ENCODE assay signal across 39 cellular contexts in the genomic region with DNA sequence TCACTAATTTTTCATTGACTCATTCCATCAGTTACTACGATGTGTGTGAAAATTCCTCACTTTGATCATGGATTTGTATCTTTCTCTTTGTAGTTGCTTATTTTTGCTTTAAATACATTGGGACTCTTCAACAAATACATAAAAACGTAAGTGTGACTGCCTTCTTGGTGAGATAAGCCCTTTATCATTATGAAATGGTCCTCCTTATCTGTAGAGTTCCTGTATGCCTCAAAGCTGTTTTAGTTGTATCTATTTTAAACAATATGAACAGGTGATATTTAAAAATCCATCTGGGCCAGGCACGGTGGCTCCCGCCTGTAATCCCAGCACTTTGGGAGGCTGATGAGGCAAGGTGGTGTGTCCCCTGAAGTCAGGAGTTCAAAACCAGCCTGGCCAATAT.
"Had no signal": no experiment of that assay in that cellular context is flagged by ENCODE, and none has a peak within 500 bp of the region (broad histone marks: within the 10 kb centered on the region; RNA-seq: fewer than 3 reads in every experiment).

No MANE protein-coding gene starts in this region.

- H3K36me3 ChIP-seq: breast epithelium had no signal

- H3K4me1 ChIP-seq: ascending aorta, body of pancreas, breast epithelium had no signal

- H3K27me3 ChIP-seq: ascending aorta, body of pancreas, brain microvascular endothelial cell, breast epithelium had no signal

- H3K4me3 ChIP-seq: ascending aorta, body of pancreas, breast epithelium had no signal

- H3K27ac ChIP-seq: ascending aorta, body of pancreas, brain microvascular endothelial cell, breast epithelium, WERI-Rb-1 had no signal

- ATAC-seq: activated CD4-positive, alpha-beta T cell treated with anti-CD3 and anti-CD28 coated beads for 36 hours; activated CD4-positive, CD25-positive, alpha-beta regulatory T cell treated with anti-CD3 and anti-CD28 coated beads, Interleukin-2, amount 50 U/mL, for 24 hours; activated CD8-positive, alpha-beta memory T cell treated with anti-CD3 and anti-CD28 coated beads, Interleukin-2, amount 10 ng/mL, durations not matched to agents 7 days and 5 days; activated CD8-positive, alpha-beta T cell treated with anti-CD3 and anti-CD28 coated beads, Interleukin-2, amount 10 ng/mL, durations not matched to agents 7 days and 5 days; activated naive CD8-positive, alpha-beta T cell treated with anti-CD3 and anti-CD28 coated beads, Interleukin-2, amount 50 U/mL, for 24 hours; body of pancreas; WTC11 had no signal

- H3K4me1 Mint-ChIP-seq: activated CD4-positive, alpha-beta memory T cell treated with anti-CD3 and anti-CD28 coated beads, Interleukin-2, amount 10 ng/mL, durations not matched to agents 7 days and 5 days; activated CD8-positive, alpha-beta memory T cell treated with anti-CD3 and anti-CD28 coated beads, Interleukin-2, amount 10 ng/mL, durations not matched to agents 7 days and 5 days; activated naive CD4-positive, alpha-beta T cell treated with anti-CD3 and anti-CD28 coated beads, Interleukin-2, amount 10 ng/mL, durations not matched to agents 7 days and 5 days; activated naive CD8-positive, alpha-beta T cell treated with anti-CD3 and anti-CD28 coated beads, Interleukin-2, amount 10 ng/mL, durations not matched to agents 7 days and 5 days; activated naive CD8-positive, alpha-beta T cell treated with anti-CD3 and anti-CD28 coated beads, Interleukin-2, amount 50 U/mL, for 24 hours had no signal

- H3K9me3 Mint-ChIP-seq: activated CD4-positive, alpha-beta memory T cell treated with anti-CD3 and anti-CD28 coated beads, Interleukin-2, amount 10 ng/mL, durations not matched to agents 7 days and 5 days; activated CD4-positive, alpha-beta T cell treated with anti-CD3 and anti-CD28 coated beads, Interleukin-2, amount 10 ng/mL, durations not matched to agents 7 days and 5 days; activated naive CD4-positive, alpha-beta T cell treated with anti-CD3 and anti-CD28 coated beads, Interleukin-2, amount 10 ng/mL, durations not matched to agents 7 days and 5 days; activated naive CD4-positive, alpha-beta T cell treated with anti-CD3 and anti-CD28 coated beads, Interleukin-2, amount 50 U/mL, for 24 hours; activated naive CD8-positive, alpha-beta T cell treated with anti-CD3 and anti-CD28 coated beads, Interleukin-2, amount 10 ng/mL, durations not matched to agents 7 days and 5 days; activated naive CD8-positive, alpha-beta T cell treated with anti-CD3 and anti-CD28 coated beads, Interleukin-2, amount 50 U/mL, for 24 hours; activated T-cell treated with anti-CD3 and anti-CD28 coated beads, Interleukin-2, amount 50 U/mL, for 24 hours; activated T-helper 2 cell treated with anti-CD3 and anti-CD28 coated beads, Interferon-gamma antibody, Interleukin-2, Interleukin-4, amounts not matched to agents 10 μg/mL and 5 μg/mL and 100 μg/mL, durations not matched to agents 14 hours and 24 hours and 36 hours; T-helper 1 cell treated with Interleukin-12 subunit alpha and Interleukin-12 subunit beta and Interleukin-4 antibody, amounts not matched to agents 30 μg/mL and 1 μg/mL, for 36 hours; T-helper 2 cell treated with Interferon-gamma antibody and Interleukin-4, amounts not matched to agents 5 μg/mL and 100 μg/mL, for 36 hours; WTC11 had no signal

- H3K9me3 ChIP-seq: ascending aorta, body of pancreas, breast epithelium had no signal

- H3K27ac Mint-ChIP-seq: activated CD4-positive, alpha-beta memory T cell treated with anti-CD3 and anti-CD28 coated beads, Interleukin-2, amount 10 ng/mL, durations not matched to agents 7 days and 5 days; activated CD4-positive, alpha-beta T cell treated with anti-CD3 and anti-CD28 coated beads for 36 hours; activated CD4-positive, alpha-beta T cell treated with anti-CD3 and anti-CD28 coated beads, Interleukin-2, amount 10 ng/mL, durations not matched to agents 7 days and 5 days; activated CD8-positive, alpha-beta memory T cell treated with anti-CD3 and anti-CD28 coated beads, Interleukin-2, amount 10 ng/mL, durations not matched to agents 7 days and 5 days; activated CD8-positive, alpha-beta T cell treated with anti-CD3 and anti-CD28 coated beads, Interleukin-2, amount 10 ng/mL, durations not matched to agents 7 days and 5 days; activated naive CD4-positive, alpha-beta T cell treated with anti-CD3 and anti-CD28 coated beads, Interleukin-2, amount 10 ng/mL, durations not matched to agents 7 days and 5 days; activated naive CD4-positive, alpha-beta T cell treated with anti-CD3 and anti-CD28 coated beads, Interleukin-2, amount 50 U/mL, for 24 hours; activated naive CD8-positive, alpha-beta T cell; activated naive CD8-positive, alpha-beta T cell treated with anti-CD3 and anti-CD28 coated beads, Interleukin-2, amount 10 ng/mL, durations not matched to agents 7 days and 5 days; activated naive CD8-positive, alpha-beta T cell treated with anti-CD3 and anti-CD28 coated beads, Interleukin-2, amount 50 U/mL, for 24 hours; activated T-cell treated with anti-CD3 and anti-CD28 coated beads, Interleukin-2, amount 50 U/mL, for 24 hours; activated T-helper 2 cell treated with anti-CD3 and anti-CD28 coated beads, Interferon-gamma antibody, Interleukin-2, Interleukin-4, amounts not matched to agents 10 μg/mL and 5 μg/mL and 100 μg/mL, durations not matched to agents 14 hours and 24 hours and 36 hours; T-helper 1 cell treated with Interleukin-12 subunit alpha and Interleukin-12 subunit beta and Interleukin-4 antibody, amounts not matched to agents 30 μg/mL and 1 μg/mL, for 36 hours; T-helper 2 cell treated with Interferon-gamma antibody and Interleukin-4, amounts not matched to agents 5 μg/mL and 100 μg/mL, for 36 hours; WTC11 had no signal

- H3K27me3 Mint-ChIP-seq: activated CD4-positive, alpha-beta memory T cell treated with anti-CD3 and anti-CD28 coated beads, Interleukin-2, amount 10 ng/mL, durations not matched to agents 7 days and 5 days; activated CD4-positive, alpha-beta T cell treated with anti-CD3 and anti-CD28 coated beads for 36 hours; activated CD4-positive, alpha-beta T cell treated with anti-CD3 and anti-CD28 coated beads, Interleukin-2, amount 10 ng/mL, durations not matched to agents 7 days and 5 days; activated CD8-positive, alpha-beta memory T cell treated with anti-CD3 and anti-CD28 coated beads, Interleukin-2, amount 10 ng/mL, durations not matched to agents 7 days and 5 days; activated naive CD4-positive, alpha-beta T cell treated with anti-CD3 and anti-CD28 coated beads, Interleukin-2, amount 10 ng/mL, durations not matched to agents 7 days and 5 days; activated naive CD4-positive, alpha-beta T cell treated with anti-CD3 and anti-CD28 coated beads, Interleukin-2, amount 50 U/mL, for 24 hours; activated naive CD8-positive, alpha-beta T cell; activated naive CD8-positive, alpha-beta T cell treated with anti-CD3 and anti-CD28 coated beads, Interleukin-2, amount 10 ng/mL, durations not matched to agents 7 days and 5 days; activated naive CD8-positive, alpha-beta T cell treated with anti-CD3 and anti-CD28 coated beads, Interleukin-2, amount 50 U/mL, for 24 hours; activated T-cell treated with anti-CD3 and anti-CD28 coated beads, Interleukin-2, amount 50 U/mL, for 24 hours had no signal

- DNase-seq: activated CD4-positive, alpha-beta memory T cell treated with anti-CD3 and anti-CD28 coated beads, Interleukin-2, amount 10 ng/mL, durations not matched to agents 7 days and 5 days; activated CD4-positive, alpha-beta T cell treated with anti-CD3 and anti-CD28 coated beads for 1 hour; activated CD4-positive, alpha-beta T cell treated with anti-CD3 and anti-CD28 coated beads for 36 hours; activated CD4-positive, alpha-beta T cell treated with anti-CD3 and anti-CD28 coated beads for 48 hours; activated CD4-positive, alpha-beta T cell treated with anti-CD3 and anti-CD28 coated beads, Interleukin-2, amount 10 ng/mL, durations not matched to agents 7 days and 5 days; activated CD4-positive, alpha-beta T cell treated with anti-CD3 and anti-CD28 coated beads, Interleukin-2, amount 50 U/mL, for 48 hours; activated CD4-positive, CD25-positive, alpha-beta regulatory T cell; activated CD8-positive, alpha-beta memory T cell treated with anti-CD3 and anti-CD28 coated beads for 24 hours; activated CD8-positive, alpha-beta memory T cell treated with anti-CD3 and anti-CD28 coated beads, Interleukin-2, amount 10 ng/mL, durations not matched to agents 7 days and 5 days; activated CD8-positive, alpha-beta memory T cell treated with anti-CD3 and anti-CD28 coated beads, Interleukin-2, amount 50 U/mL, for 48 hours; activated CD8-positive, alpha-beta T cell treated with anti-CD3 and anti-CD28 coated beads, Interleukin-2, amount 10 ng/mL, durations not matched to agents 7 days and 5 days; activated effector memory CD4-positive, alpha-beta T cell treated with Interleukin-2 at 50 U/mL for 16 hours; activated gamma-delta T cell; activated naive CD4-positive, alpha-beta T cell treated with anti-CD3 and anti-CD28 coated beads, Interleukin-2, amount 10 ng/mL, durations not matched to agents 7 days and 5 days; activated naive CD4-positive, alpha-beta T cell treated with Interleukin-2 at 50 U/mL for 16 hours; activated naive CD8-positive, alpha-beta T cell treated with anti-CD3 and anti-CD28 coated beads, Interleukin-2, amount 10 ng/mL, durations not matched to agents 7 days and 5 days; activated naive CD8-positive, alpha-beta T cell treated with anti-CD3 and anti-CD28 coated beads, Interleukin-2, amount 50 U/mL, for 24 hours; activated T-cell treated with anti-CD3 and anti-CD28 coated beads, Interleukin-2, amount 50 U/mL, for 24 hours; activated T-cell treated with anti-CD3 and anti-CD28 coated beads, Interleukin-2, amount 50 U/mL, for 48 hours; amygdala; anterior cingulate cortex; body of pancreas; brain microvascular endothelial cell; central memory CD4-positive, alpha-beta T cell; cerebellar nuclear complex; T-helper 1 cell; T-helper 2 cell; T-helper 9 cell; WERI-Rb-1 had no signal

- H3K4me3 Mint-ChIP-seq: activated CD4-positive, alpha-beta memory T cell treated with anti-CD3 and anti-CD28 coated beads, Interleukin-2, amount 10 ng/mL, durations not matched to agents 7 days and 5 days; activated CD4-positive, alpha-beta T cell treated with anti-CD3 and anti-CD28 coated beads for 36 hours; activated CD4-positive, alpha-beta T cell treated with anti-CD3 and anti-CD28 coated beads, Interleukin-2, amount 10 ng/mL, durations not matched to agents 7 days and 5 days; activated CD8-positive, alpha-beta memory T cell treated with anti-CD3 and anti-CD28 coated beads, Interleukin-2, amount 10 ng/mL, durations not matched to agents 7 days and 5 days; activated CD8-positive, alpha-beta T cell treated with anti-CD3 and anti-CD28 coated beads, Interleukin-2, amount 10 ng/mL, durations not matched to agents 7 days and 5 days; activated naive CD4-positive, alpha-beta T cell treated with anti-CD3 and anti-CD28 coated beads, Interleukin-2, amount 10 ng/mL, durations not matched to agents 7 days and 5 days; activated naive CD4-positive, alpha-beta T cell treated with anti-CD3 and anti-CD28 coated beads, Interleukin-2, amount 50 U/mL, for 24 hours; activated naive CD8-positive, alpha-beta T cell; activated naive CD8-positive, alpha-beta T cell treated with anti-CD3 and anti-CD28 coated beads, Interleukin-2, amount 10 ng/mL, durations not matched to agents 7 days and 5 days; activated naive CD8-positive, alpha-beta T cell treated with anti-CD3 and anti-CD28 coated beads, Interleukin-2, amount 50 U/mL, for 24 hours; activated T-cell treated with anti-CD3 and anti-CD28 coated beads, Interleukin-2, amount 50 U/mL, for 24 hours; T-helper 1 cell treated with Interleukin-12 subunit alpha and Interleukin-12 subunit beta and Interleukin-4 antibody, amounts not matched to agents 30 μg/mL and 1 μg/mL, for 36 hours; T-helper 2 cell treated with Interferon-gamma antibody and Interleukin-4, amounts not matched to agents 5 μg/mL and 100 μg/mL, for 36 hours; WTC11 had no signal

- FAIRE-seq: TTC549 had no signal
